Comparison of ENCODE assay signal across 20 cellular contexts in genomic region chr18:2939317-2939716, GRCh38.
DNase-seq lines count a peak whose midpoint lies in the region; ATAC-seq lines count a peak whose summit lies in the region.
"Had no signal": no experiment of that assay in that cellular context is flagged by ENCODE, and none has a peak within 500 bp of the region (broad histone marks: within the 10 kb centered on the region; RNA-seq: fewer than 3 reads in every experiment).

No MANE protein-coding gene starts in this region.

- peaks cover 26 to 46% (median 32%) of the 10 kb centered on the region in 4 donors for H3K4me1 Mint-ChIP-seq in CD4-positive, alpha-beta memory T cell

- H3K27me3 Mint-ChIP-seq in CD4-positive, alpha-beta memory T cell: no peaks in the 10 kb centered on the region
- H3K27me3 Mint-ChIP-seq: IgD-negative memory B cell had no signal

- POLR2A ChIA-PET in CD4-positive, alpha-beta memory T cell (lab: Charles Lee; ENCODE audit: partially characterized antibody): interaction anchor here (0.9 to 2.1 kb wide), 2 partner anchors 28 to 46 kb away, joined by 3 to 8 read pairs; no protein-coding TSS in a partner anchor

- peaks cover 46% of the 10 kb centered on the region for H3K36me3 ChIP-seq in CD4-positive, alpha-beta memory T cell (ENCODE audit: insufficient read depth, low read length)
- peaks cover 57% of the 10 kb centered on the region for H3K36me3 ChIP-seq in effector memory CD4-positive, alpha-beta T cell (ENCODE audit: control insufficient read depth, insufficient read depth, low read length)

- H3K36me3 Mint-ChIP-seq in CD4-positive, alpha-beta memory T cell: peaks cover 37 to 71% of the 10 kb centered on the region in 2 donors

- CTCF ChIA-PET in CD4-positive, alpha-beta memory T cell (lab: Charles Lee; ENCODE audit: partially characterized antibody): interaction anchor here (1.2 to 5.0 kb wide), 7 partner anchors 10 to 123 kb away, joined by 4 to 37 read pairs (median 5); no protein-coding TSS in a partner anchor

- DNase-seq in CD4-positive, alpha-beta memory T cell: no peak
- DNase-seq in HK-2 (ENCODE audit: unreplicated experiment): peak; percentile 73
- peak; percentile 92 for DNase-seq in glomerular visceral epithelial cell (ENCODE audit: extremely low spot score)
- DNase-seq in mucosa of gallbladder (ENCODE audit: low spot score): peak; percentile 81
- DNase-seq in dedifferentiated amniotic fluid mesenchymal stem cell (ENCODE audit: extremely low spot score): no peak
- no peak for DNase-seq in effector memory CD4-positive, alpha-beta T cell
- no peak for DNase-seq in NCI-H2107 (lab: John Stamatoyannopoulos, UW)
- DNase-seq: activated CD4-positive, CD25-positive, alpha-beta regulatory T cell; activated CD8-positive, alpha-beta memory T cell treated with anti-CD3 and anti-CD28 coated beads, Interleukin-2, amount 50 U/mL, for 4 hours; effector CD4-positive, alpha-beta T cell; hippocampal formation; NCI-H187 treated with DMSO at 0.1 percent for 48 hours; NCI-H446 treated with DMSO at 0.1 percent for 48 hours; SHP77; spleen; thyroid gland had no signal

- H3K4me1 ChIP-seq in CD4-positive, alpha-beta memory T cell (ENCODE audit: insufficient read depth, low read length): peaks cover 20% of the 10 kb centered on the region
- H3K4me1 ChIP-seq in effector memory CD4-positive, alpha-beta T cell (ENCODE audit: control insufficient read depth, insufficient read depth, low read length, poor library complexity, severe bottlenecking): no peaks in the 10 kb centered on the region
- H3K4me1 ChIP-seq: prostate gland had no signal

- no peak overlapping the region for H3K4me3 Mint-ChIP-seq in CD4-positive, alpha-beta memory T cell
- H3K4me3 Mint-ChIP-seq: IgD-negative memory B cell had no signal

- no peak for ATAC-seq in HG02870 (IDR thresholded peaks at IDR 0.05; ENCODE audit: unreplicated experiment)

- no peak overlapping the region for H3K4me3 ChIP-seq in CD4-positive, alpha-beta memory T cell (ENCODE audit: low read length in 2 of 2)
- no peak overlapping the region for H3K4me3 ChIP-seq in effector memory CD4-positive, alpha-beta T cell (ENCODE audit: insufficient read depth, low read depth, low read length, poor library complexity, severe bottlenecking)
- H3K4me3 ChIP-seq: cardiac muscle cell, prostate gland, spleen, thyroid gland had no signal

- no peaks in the 10 kb centered on the region for H3K9me3 Mint-ChIP-seq in CD4-positive, alpha-beta memory T cell
- H3K9me3 Mint-ChIP-seq: IgD-negative memory B cell had no signal

- no peak overlapping the region for H3K27ac ChIP-seq in CD4-positive, alpha-beta memory T cell (ENCODE audit: low read depth, low read length)
- no peak overlapping the region for H3K27ac ChIP-seq in effector memory CD4-positive, alpha-beta T cell (ENCODE audit: insufficient read depth, low read length, poor library complexity, severe bottlenecking)
- H3K27ac ChIP-seq: cardiac muscle cell, prostate gland, spleen, thyroid gland had no signal

- no peaks in the 10 kb centered on the region for H3K27me3 ChIP-seq in CD4-positive, alpha-beta memory T cell (ENCODE audit: insufficient read depth, low read length)
- H3K27me3 ChIP-seq in effector memory CD4-positive, alpha-beta T cell (replicated peaks; ENCODE audit: control insufficient read depth, insufficient read depth, low read length, poor library complexity, severe bottlenecking): no peaks in the 10 kb centered on the region
- H3K27me3 ChIP-seq: cardiac muscle cell, spleen, thyroid gland had no signal

- H3K27ac Mint-ChIP-seq in CD4-positive, alpha-beta memory T cell: peak overlapping the region in 4 of 7 donors; percentile 25 to 83 (median 49)

- intact Hi-C loops in CD4-positive, alpha-beta memory T cell (cut with micrococcal nuclease): no loop called here

- H3K9me3 ChIP-seq in CD4-positive, alpha-beta memory T cell (ENCODE audit: control insufficient read depth in 1 of 2, low read length in 2 of 2): no peaks in the 10 kb centered on the region
- no peaks in the 10 kb centered on the region for H3K9me3 ChIP-seq in effector memory CD4-positive, alpha-beta T cell (ENCODE audit: control insufficient read depth, low read length)
- H3K9me3 ChIP-seq: prostate gland, spleen, thyroid gland had no signal

Comparison
In these comparisons a context has a peak if more than half of its experiments do, and no peak if none do; other contexts are left out.
1. DNase-seq: peak in HK-2 (single experiment), glomerular visceral epithelial cell (single experiment) and mucosa of gallbladder (single experiment); none in CD4-positive, alpha-beta memory T cell (0 of 5), dedifferentiated amniotic fluid mesenchymal stem cell (single experiment), effector memory CD4-positive, alpha-beta T cell (0 of 3) and NCI-H2107 (single experiment).